17 cellular contexts compared by ENCODE assay signal in the genomic region with DNA sequence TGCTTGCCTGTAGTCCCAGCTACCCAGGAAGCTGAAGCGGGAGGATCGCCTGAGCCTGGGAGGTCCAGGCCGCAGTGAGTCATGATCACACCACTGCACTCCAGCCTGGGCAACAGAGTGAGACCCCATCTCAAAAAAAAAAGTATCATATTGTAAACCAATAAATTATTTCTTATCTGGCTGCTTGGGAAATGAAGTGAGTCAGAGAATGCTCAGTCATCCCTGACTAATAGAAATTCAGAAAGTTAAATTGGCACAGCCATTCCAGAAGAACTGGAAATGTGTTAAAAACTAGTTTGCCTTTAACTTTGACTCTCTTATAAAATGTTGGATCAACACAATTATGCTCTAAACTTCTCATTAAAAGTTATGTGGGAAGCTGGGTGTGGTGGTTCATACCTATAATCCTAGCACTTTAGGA. TPM values are rescaled to one million over a fixed set of nuclear protein-coding genes. Genes with fewer than 3 reads are reported as not detected.
DNase-seq lines count a peak whose midpoint lies in the region; ATAC-seq, FAIRE-seq and TF ChIP-seq lines count a peak whose summit lies in the region.
"Had no signal": no experiment of that assay in that cellular context is flagged by ENCODE, and none has a peak within 500 bp of the region (broad histone marks: within the 10 kb centered on the region; RNA-seq: fewer than 3 reads in every experiment).

No MANE protein-coding gene starts in this region.

- H3K27ac ChIP-seq in Panc1 (ENCODE audit: low read length): no peak overlapping the region
- H3K27ac ChIP-seq in epithelial cell of prostate: peak overlapping the region; percentile 80
- H3K27ac ChIP-seq: cardiac muscle cell, stomach had no signal

- H3K36me3 ChIP-seq in Panc1 (ENCODE audit: control insufficient read depth, insufficient read depth, low read length) (no peaks in the 10 kb centered on the region), mucosa of descending colon (ENCODE audit: low read depth) (no peaks in the 10 kb centered on the region)
- H3K36me3 ChIP-seq: cardiac muscle cell, HAP-1 had no signal

- in situ Hi-C loops in Panc1 (cut with HindIII; ENCODE audit: low pct_unique_long_range_greater_than_20kb, low sequenced_read_pairs): no loop called here

- no peaks in the 10 kb centered on the region for H3K36me3 Mint-ChIP-seq in activated naive CD4-positive, alpha-beta T cell treated with anti-CD3 and anti-CD28 coated beads, Interleukin-2, amount 50 U/mL, for 72 hours

- no peak overlapping the region for H3K27ac Mint-ChIP-seq in activated naive CD4-positive, alpha-beta T cell treated with anti-CD3 and anti-CD28 coated beads, Interleukin-2, amount 50 U/mL, for 72 hours

- peak; percentile 28; the same call in 1 of the 2 replicates for ATAC-seq in Panc1
- ATAC-seq in mucosa of descending colon: peak; percentile 85
- ATAC-seq in HG03159 (IDR thresholded peaks at IDR 0.05; ENCODE audit: unreplicated experiment): no peak
- no peak for ATAC-seq in stimulated activated naive CD8-positive, alpha-beta T cell treated with anti-CD3 and anti-CD28 coated beads, Interleukin-15, Interleukin-2, amounts not matched to agents 100 U/mL and 50 U/mL, for 24 hours
- ATAC-seq in activated naive CD4-positive, alpha-beta T cell treated with anti-CD3 and anti-CD28 coated beads, Interleukin-2, amount 50 U/mL, for 72 hours: no peak

- DNase-seq in ELR (ENCODE audit: low read depth) (peak; percentile 69), Panc1 (ENCODE audit: low read depth, low spot score) (no peak), epithelial cell of prostate (ENCODE audit: low read depth, low spot score) (peak; percentile 58), mucosa of descending colon (peak in 1 of 3 donors; percentile 48), GM12891 (ENCODE audit: insufficient read length, low spot score) (no peak)
- DNase-seq in stimulated activated naive CD8-positive, alpha-beta T cell treated with anti-CD3 and anti-CD28 coated beads, Interleukin-15, Interleukin-2, amounts not matched to agents 100 U/mL and 50 U/mL, for 24 hours: no peak
- DNase-seq in activated naive CD4-positive, alpha-beta T cell treated with anti-CD3 and anti-CD28 coated beads, Interleukin-2, amount 50 U/mL, for 72 hours (ENCODE audit: low spot score in 2 of 2): no peak
- DNase-seq: activated CD4-positive, CD25-positive, alpha-beta regulatory T cell treated with anti-CD3 and anti-CD28 coated beads, Interleukin-2, amount 50 U/mL, for 72 hours; activated naive CD4-positive, alpha-beta T cell; DMS79; NCI-H2029; stomach; T-helper 2 cell had no signal

- H3K9me3 Mint-ChIP-seq in activated naive CD4-positive, alpha-beta T cell treated with anti-CD3 and anti-CD28 coated beads, Interleukin-2, amount 50 U/mL, for 72 hours: no peaks in the 10 kb centered on the region

- H3K9me3 ChIP-seq in Panc1 (ENCODE audit: control insufficient read depth, insufficient read depth, low read depth, low read length): no peaks in the 10 kb centered on the region
- no peaks in the 10 kb centered on the region for H3K9me3 ChIP-seq in mucosa of descending colon
- H3K9me3 ChIP-seq: HAP-1, stomach had no signal

- no peak for TF ChIP-seq POLR2A in GM12891 (IDR thresholded peaks at IDR 0.05; ENCODE audit: low read depth, low read length)

- CTCF ChIA-PET in Panc1 (lab: Charles Lee): no interaction called here

- POLR2A ChIA-PET in Panc1 (lab: Charles Lee): no interaction called here

- no peaks in the 10 kb centered on the region for H3K27me3 ChIP-seq in Panc1 (ENCODE audit: control insufficient read depth, insufficient read depth, low read length)
- H3K27me3 ChIP-seq: cardiac muscle cell, stomach had no signal

- FAIRE-seq in GM12891 (lab: Jason Lieb, UNC): no peak
- FAIRE-seq: islet of Langerhans had no signal

- intact Hi-C loops in Panc1 (cut with micrococcal nuclease; ENCODE audit: unreplicated experiment) (no loop called here), mucosa of descending colon (cut with DNase I, micrococcal nuclease) (no loop called here)

- TF ChIP-seq CTCF in Panc1 (IDR thresholded peaks at IDR 0.05) (no peak), mucosa of descending colon (IDR thresholded peaks at IDR 0.05) (no peak)

- H3K4me3 ChIP-seq in Panc1 (ENCODE audit: low read depth in 2 of 2, low read length in 2 of 2) (no peak overlapping the region), mucosa of descending colon (no peak overlapping the region)
- H3K4me3 ChIP-seq: cardiac muscle cell, HAP-1, stomach had no signal

- no TSS peak for BruUV-seq in Panc1 (replicated peaks; lab: Mats Ljungman, UMichigan)

- 0 out of 2 replicates have a peak, but pooled peaks cover 3% of the 10 kb centered on the region for H3K4me1 ChIP-seq in Panc1 (ENCODE audit: control insufficient read depth, insufficient read depth, low read length)
- H3K4me1 ChIP-seq in mucosa of descending colon (ENCODE audit: low read depth): peaks cover 5% of the 10 kb centered on the region
- H3K4me1 ChIP-seq: HAP-1, stomach had no signal

TF ChIP-seq in GM12891, 5 proteins besides CTCF, POLR2A, EP300 and RAD21:
- TF ChIP-seq SPI1 (IDR thresholded peaks at IDR 0.05; ENCODE audit: low read depth, low read length) (no peak), TAF1 (IDR thresholded peaks at IDR 0.05; ENCODE audit: low read depth, low read length) (no peak), PAX5 (IDR thresholded peaks at IDR 0.05; ENCODE audit: insufficient read depth, low read length, severe bottlenecking) (no peak), POU2F2 (IDR thresholded peaks at IDR 0.05; ENCODE audit: low read depth, low read length) (no peak), POLR2AphosphoS5 (IDR thresholded peaks at IDR 0.05; ENCODE audit: low read depth, low read length) (no peak)

RNA-seq across cellular contexts. Expression of gene GNE, which starts 9.8 kb away (rescaled TPM):
- 107 TPM for total RNA-seq in Panc1 (2021; ENCODE audit: unreplicated experiment)
- polyA plus RNA-seq in Panc1 (2012; ENCODE audit: insufficient read length): 67.0 TPM
- 100 to 1,000 TPM in 1 of 3 donors, 10 to 100 TPM in 2; 56.6 to 107 (median 93.0) TPM for total RNA-seq in mucosa of descending colon
- 3.9 TPM for polyA plus RNA-seq in GM12891 (2012; ENCODE audit: low read depth, missing spikeins)
- 10 to 100 TPM; 10.0 to 18.4 TPM for total RNA-seq in activated naive CD4-positive, alpha-beta T cell treated with anti-CD3 and anti-CD28 coated beads, Interleukin-2, amount 50 U/mL, for 72 hours

Comparison
In these comparisons a context has a peak if more than half of its experiments do, and no peak if none do; other contexts are left out.
1. DNase-seq: peak in ELR (single experiment) and epithelial cell of prostate (single experiment); none in Panc1 (single experiment), GM12891 (single experiment), stimulated activated naive CD8-positive, alpha-beta T cell treated with anti-CD3 and anti-CD28 coated beads, Interleukin-15, Interleukin-2, amounts not matched to agents 100 U/mL and 50 U/mL, for 24 hours (single experiment) and activated naive CD4-positive, alpha-beta T cell treated with anti-CD3 and anti-CD28 coated beads, Interleukin-2, amount 50 U/mL, for 72 hours (0 of 2).
2. ATAC-seq: peak in Panc1 (single experiment) and mucosa of descending colon (single experiment); none in HG03159 (single experiment), stimulated activated naive CD8-positive, alpha-beta T cell treated with anti-CD3 and anti-CD28 coated beads, Interleukin-15, Interleukin-2, amounts not matched to agents 100 U/mL and 50 U/mL, for 24 hours (single experiment) and activated naive CD4-positive, alpha-beta T cell treated with anti-CD3 and anti-CD28 coated beads, Interleukin-2, amount 50 U/mL, for 72 hours (0 of 2).